27 cellular contexts compared by ENCODE assay signal in genomic region chr4:88763075-88763474, GRCh38.
DNase-seq lines count a peak whose midpoint lies in the region; ATAC-seq, FAIRE-seq and TF ChIP-seq lines count a peak whose summit lies in the region.
"Had no signal": no experiment of that assay in that cellular context is flagged by ENCODE, and none has a peak within 500 bp of the region (broad histone marks: within the 10 kb centered on the region; RNA-seq: fewer than 3 reads in every experiment).

No MANE protein-coding gene starts in this region.

- TF ChIP-seq CTCF in GM12878 (IDR thresholded peaks at IDR 0.05 in 2 of 3, conservative IDR thresholded peaks at IDR 0.05 in 1 of 3; ENCODE audit: control insufficient read depth in 2 of 3, extremely low read depth in 1 of 3, insufficient read depth in 1 of 3, low read depth in 3 of 3, low read length in 3 of 3) (no peak), K562 (IDR thresholded peaks at IDR 0.05 in 2 of 3, conservative IDR thresholded peaks at IDR 0.05 in 1 of 3; ENCODE audit: insufficient read depth in 2 of 3, low read depth in 1 of 3, low read length in 3 of 3) (no peak), nephron (IDR thresholded peaks at IDR 0.05; ENCODE audit: unreplicated experiment in 3 of 3) (no peak), endodermal cell (conservative IDR thresholded peaks at IDR 0.05) (no peak)

- POLR2A ChIA-PET in GM12878 (lab: Charles Lee) (no interaction called here), K562 (lab: Yijun Ruan, JAX) (interaction anchor here (0.7 kb wide), 1 partner anchor 60 kb away, joined by 3 read pairs; no protein-coding TSS in a partner anchor)

- no TSS peak for BruUV-seq in GM12878 (replicated peaks; lab: Mats Ljungman, UMichigan)
- BruUV-seq in K562 (replicated peaks; lab: Mats Ljungman, UMichigan), result no TSS peak

- in situ Hi-C loops in GM12878 (cut with MboI), result no loop called here
- in situ Hi-C loops in K562 (cut with MboI), result no loop called here

- H3K27ac ChIP-seq in GM12878 (ENCODE audit: control insufficient read depth, insufficient read depth) (no peak overlapping the region), K562 (ENCODE audit: extremely low read depth, low read depth, low read length) (no peak overlapping the region), subcutaneous abdominal adipose tissue (ENCODE audit: low read depth, low read length) (peak overlapping the region; percentile 7), endodermal cell (ENCODE audit: low read depth, low read length) (no peak overlapping the region)
- H3K27ac ChIP-seq: BLaER1 had no signal

- no peaks in the 10 kb centered on the region for H3K36me3 ChIP-seq in GM12878 (ENCODE audit: control insufficient read depth in 2 of 2, insufficient read depth in 2 of 2, low read length in 1 of 2)
- peaks cover 3% of the 10 kb centered on the region; the same call in 1 of the 3 replicates for H3K36me3 ChIP-seq in K562 (ENCODE audit: control insufficient read depth, insufficient read depth, low read length)
- peaks cover 36 to 63% (median 41%) of the 10 kb centered on the region in 5 donors for H3K36me3 ChIP-seq in subcutaneous abdominal adipose tissue (ENCODE audit: control insufficient read depth in 5 of 5, insufficient read depth in 5 of 5, low read length in 5 of 5)
- no peaks in the 10 kb centered on the region for H3K36me3 ChIP-seq in endodermal cell (ENCODE audit: control insufficient read depth, insufficient read depth, low read length)
- H3K36me3 ChIP-seq: BE2C, BLaER1 had no signal

- no peak overlapping the region for H2AFZ ChIP-seq in GM12878 (ENCODE audit: control insufficient read depth, low read depth, low read length)
- no peak overlapping the region for H2AFZ ChIP-seq in K562 (ENCODE audit: low read depth, low read length)

- H3K79me2 ChIP-seq in GM12878 (ENCODE audit: control insufficient read depth, insufficient read depth, low read length) (no peaks in the 10 kb centered on the region), K562 (ENCODE audit: control insufficient read depth, insufficient read depth, low read length) (no peaks in the 10 kb centered on the region)

- FAIRE-seq in GM12878 (lab: Jason Lieb, UNC), result no peak
- no peak for FAIRE-seq in K562 (lab: Jason Lieb, UNC)
- FAIRE-seq: A204.1, GM12891 had no signal

- no peak for TF ChIP-seq POLR2A in GM12878 (IDR thresholded peaks at IDR 0.05; ENCODE audit: low read depth, low read length)
- no peak for TF ChIP-seq POLR2A in K562 (conservative IDR thresholded peaks at IDR 0.05)

- CTCF ChIA-PET in GM12878 (lab: Yijun Ruan, JAX) (interaction anchor here (0.7 to 1.4 kb wide), 2 partner anchors 10 to 789 kb away, joined by 3 read pairs; no protein-coding TSS in a partner anchor), K562 (lab: Yijun Ruan, JAX; ENCODE audit: low intra/inter-chr PET ratio) (no interaction called here)

- 2% methylated on average over 6 of the region's 6 CpGs for WGBS in GM12878 (ENCODE audit: insufficient coverage, insufficient replicate concordance, low lambda C conversion rate, missing lambda C conversion rate)
- WGBS in K562 (ENCODE audit: insufficient coverage, low coverage, missing lambda C conversion rate), result 51% methylated on average over 6 of the region's 6 CpGs
- WGBS in endodermal cell (ENCODE audit: insufficient coverage in 1 of 2, insufficient read length in 1 of 2), 2 experiments, result 85 to 89% methylated on average over 2 to 6 of the region's 6 CpGs

- H3K9me3 ChIP-seq in GM12878 (replicated peaks; ENCODE audit: control insufficient read depth, insufficient read depth, low read length) (no peaks in the 10 kb centered on the region), K562 (replicated peaks; ENCODE audit: control insufficient read depth, insufficient read depth, low read depth, low read length) (no peaks in the 10 kb centered on the region), subcutaneous abdominal adipose tissue (ENCODE audit: control insufficient read depth in 5 of 5, low read length in 5 of 5) (no peaks in the 10 kb centered on the region), endodermal cell (ENCODE audit: control insufficient read depth, low read length) (no peaks in the 10 kb centered on the region)
- H3K9me3 ChIP-seq: BE2C, BLaER1 had no signal

- peaks cover 3% of the 10 kb centered on the region for H3K27me3 Mint-ChIP-seq in nephron (ENCODE audit: low read depth)
- no peaks in the 10 kb centered on the region for H3K27me3 Mint-ChIP-seq in endodermal cell (ENCODE audit: insufficient read depth)
- H3K27me3 Mint-ChIP-seq: CD4-positive, alpha-beta memory T cell had no signal

- H3K4me1 ChIP-seq in GM12878 (ENCODE audit: control insufficient read depth, insufficient read depth, low read length), result no peaks in the 10 kb centered on the region
- peaks cover 5 to 16% of the 10 kb centered on the region in 2 experiments; a peak in 4 of 5 replicates for H3K4me1 ChIP-seq in K562 (replicated peaks in 1 of 2; ENCODE audit: control insufficient read depth in 2 of 2, insufficient read depth in 2 of 2, low read length in 2 of 2)
- H3K4me1 ChIP-seq in subcutaneous abdominal adipose tissue (ENCODE audit: control insufficient read depth in 5 of 5, insufficient read depth in 5 of 5, low read length in 5 of 5), result peaks cover 6 to 28% (median 19%) of the 10 kb centered on the region in 5 donors
- peaks cover 13% of the 10 kb centered on the region for H3K4me1 ChIP-seq in endodermal cell (ENCODE audit: control insufficient read depth, insufficient read depth, low read length)
- H3K4me1 ChIP-seq: BE2C, BLaER1 had no signal

- H3K36me3 Mint-ChIP-seq in nephron (ENCODE audit: low read depth) (peaks cover 43% of the 10 kb centered on the region), endodermal cell (ENCODE audit: low read depth) (no peaks in the 10 kb centered on the region)

- no peak for TF ChIP-seq EP300 in GM12878 (IDR thresholded peaks at IDR 0.05; ENCODE audit: borderline replicate concordance in 1 of 2, control insufficient read depth in 1 of 2, low read depth in 2 of 2, low read length in 2 of 2)
- TF ChIP-seq EP300 in K562 (IDR thresholded peaks at IDR 0.05; ENCODE audit: low read length), result no peak

- intact Hi-C loops in GM12878 (cut with micrococcal nuclease; ENCODE audit: unreplicated experiment), result no loop called here
- intact Hi-C loops in K562 (cut with micrococcal nuclease), result no loop called here

- H3K4me2 ChIP-seq in GM12878 (ENCODE audit: control insufficient read depth, insufficient read depth) (no peak overlapping the region), K562 (ENCODE audit: insufficient read depth, low read length) (no peak overlapping the region)
- H3K4me2 ChIP-seq: BLaER1 had no signal

- H3K27ac Mint-ChIP-seq in nephron, result peak overlapping the region in 2 of 3 experiments; percentile 6 to 52
- H3K27ac Mint-ChIP-seq in endodermal cell, result no peak overlapping the region
- H3K27ac Mint-ChIP-seq: CD14-positive monocyte; CD4-positive, alpha-beta memory T cell; CD4-positive, CD25-positive, alpha-beta regulatory T cell; CD8-positive, alpha-beta memory T cell had no signal

- H4K20me1 ChIP-seq in GM12878 (ENCODE audit: control insufficient read depth, insufficient read depth), result no peaks in the 10 kb centered on the region
- H4K20me1 ChIP-seq in K562 (replicated peaks; ENCODE audit: control insufficient read depth, insufficient read depth, low read length), result peaks cover 5% of the 10 kb centered on the region; the same call in 1 of the 2 replicates
- H4K20me1 ChIP-seq: BLaER1 had no signal

- DNase-seq in GM12878 (ENCODE audit: low read depth, low spot score) (no peak), K562 (ENCODE audit: extremely low read depth in 1 of 4, low spot score in 3 of 4) (no peak), endodermal cell (no peak)
- DNase-seq in stimulated activated CD4-positive, alpha-beta T cell treated with anti-CD3 and anti-CD28 coated beads, Interleukin-12 subunit alpha, Interleukin-12 subunit beta, amount 100 ng/mL, for 4 hours, result no peak
- DNase-seq: 8988T; ACHN; BE2C; C1 segment of cervical spinal cord; CD4-positive, alpha-beta memory T cell; CD4-positive, CD25-positive, alpha-beta regulatory T cell; CD8-positive, alpha-beta memory T cell; COR-L47; DMS 273 treated with DMSO at 0.1 percent for 48 hours; DMS153; DMS53; DMS79; DND-41; EL; GDM1 had no signal

- ATAC-seq in GM12878 (no peak), K562 (no peak), GM21381 (IDR thresholded peaks at IDR 0.05; ENCODE audit: unreplicated experiment) (no peak), GM19324 (IDR thresholded peaks at IDR 0.05; ENCODE audit: low FRiP score, unreplicated experiment) (no peak)

- no peaks in the 10 kb centered on the region for H3K9me3 Mint-ChIP-seq in nephron
- H3K9me3 Mint-ChIP-seq in endodermal cell, result no peaks in the 10 kb centered on the region
- H3K9me3 Mint-ChIP-seq: CD4-positive, alpha-beta memory T cell had no signal

- H3K4me3 Mint-ChIP-seq in nephron (no peak overlapping the region), endodermal cell (no peak overlapping the region)
- H3K4me3 Mint-ChIP-seq: CD14-positive monocyte; CD4-positive, alpha-beta memory T cell; CD4-positive, CD25-positive, alpha-beta regulatory T cell; CD8-positive, alpha-beta memory T cell had no signal

- H3K4me3 ChIP-seq in GM12878 (no peak overlapping the region), K562 (no peak overlapping the region), subcutaneous abdominal adipose tissue (ENCODE audit: low read depth in 1 of 5, low read length in 5 of 5) (no peak overlapping the region), endodermal cell (ENCODE audit: low read length) (no peak overlapping the region)
- H3K4me3 ChIP-seq: BLaER1 had no signal

- H3K9ac ChIP-seq in GM12878 (ENCODE audit: control insufficient read depth, insufficient read depth, low read length) (no peak overlapping the region), K562 (ENCODE audit: insufficient read depth in 1 of 2, low read depth in 2 of 2, low read length in 2 of 2) (no peak overlapping the region), subcutaneous abdominal adipose tissue (ENCODE audit: low read length in 5 of 5) (no peak overlapping the region), endodermal cell (ENCODE audit: extremely low read depth, low read length, poor library complexity, severe bottlenecking) (no peak overlapping the region)
- H3K9ac ChIP-seq: BLaER1 had no signal

- no peak for TF ChIP-seq RAD21 in GM12878 (IDR thresholded peaks at IDR 0.05; ENCODE audit: insufficient read depth, low read depth, low read length)
- TF ChIP-seq RAD21 in K562 (CRISPR knock-in tag; conservative IDR thresholded peaks at IDR 0.05 in 1 of 2, IDR thresholded peaks at IDR 0.05 in 1 of 2), result no peak

- peaks cover 39% of the 10 kb centered on the region for H3K4me1 Mint-ChIP-seq in nephron
- peaks cover 26% of the 10 kb centered on the region for H3K4me1 Mint-ChIP-seq in endodermal cell
- H3K4me1 Mint-ChIP-seq: CD14-positive monocyte; CD4-positive, alpha-beta memory T cell; CD8-positive, alpha-beta memory T cell had no signal

- SMC1A ChIA-PET in GM12878 (lab: Charles Lee; ENCODE audit: uncharacterized antibody, unreplicated experiment), result interaction anchor here (1.4 to 1.9 kb wide), 4 partner anchors 9 to 90 kb away, joined by 3 to 9 read pairs (median 6); no protein-coding TSS in a partner anchor

- RAD21 ChIA-PET in GM12878 (lab: Charles Lee; ENCODE audit: unreplicated experiment), result no interaction called here

- H3K9me1 ChIP-seq in K562 (ENCODE audit: control insufficient read depth, insufficient read depth, low read length), result no peaks in the 10 kb centered on the region

- no peaks in the 10 kb centered on the region; a peak in 2 of 4 replicates for H3K27me3 ChIP-seq in GM12878 (replicated peaks in 1 of 2; ENCODE audit: control insufficient read depth in 2 of 2, insufficient read depth in 2 of 2, low read length in 1 of 2)
- H3K27me3 ChIP-seq in K562 (ENCODE audit: control insufficient read depth in 2 of 2, insufficient read depth in 2 of 2, low read length in 2 of 2), result no peaks in the 10 kb centered on the region
- H3K27me3 ChIP-seq in subcutaneous abdominal adipose tissue (ENCODE audit: control insufficient read depth in 5 of 5, insufficient read depth in 4 of 5, low read length in 5 of 5), result no peaks in the 10 kb centered on the region
- H3K27me3 ChIP-seq in endodermal cell (ENCODE audit: control insufficient read depth, insufficient read depth, low read length, poor library complexity, severe bottlenecking), result no peaks in the 10 kb centered on the region
- H3K27me3 ChIP-seq: BE2C, BLaER1 had no signal

Comparison
In these comparisons a context has a peak if more than half of its experiments do, and no peak if none do; other contexts are left out.
1. Of the 99 proteins assayed by ChIP-seq in both K562 and GM12878: peak only in K562: none; only in GM12878: none; in both: ZNF24; in neither: 98.